ENCODE assay signal across 14 cellular contexts in genomic region chr14:21933681-21934080, GRCh38.
DNase-seq lines count a peak whose midpoint lies in the region; ATAC-seq, FAIRE-seq and TF ChIP-seq lines count a peak whose summit lies in the region.
"Had no signal": no experiment of that assay in that cellular context is flagged by ENCODE, and none has a peak within 500 bp of the region (broad histone marks: within the 10 kb centered on the region; RNA-seq: fewer than 3 reads in every experiment).

No MANE protein-coding gene starts in this region.

- H3K9me3 ChIP-seq in A549 = no peaks in the 10 kb centered on the region
- H3K9me3 ChIP-seq in HCT116 (ENCODE audit: control insufficient read depth in 1 of 2, insufficient read depth in 1 of 2, low read depth in 1 of 2, low read length in 2 of 2) = no peaks in the 10 kb centered on the region

- no peak overlapping the region for H3K4me3 Mint-ChIP-seq in activated T-helper 1 cell treated with anti-CD3 and anti-CD28 coated beads, Interleukin-12 subunit alpha, Interleukin-12 subunit beta, Interleukin-2, Interleukin-4 antibody, amounts not matched to agents 30 ng/mL and 10 ng/mL and 1 ng/mL, durations not matched to agents 14 hours and 24 hours and 36 hours
- no peak overlapping the region for H3K4me3 Mint-ChIP-seq in activated T-helper 17 cell treated with anti-CD3 and anti-CD28 coated beads, Interleukin-2, amount 50 U/mL, for 72 hours
- H3K4me3 Mint-ChIP-seq: activated naive CD8-positive, alpha-beta T cell; stimulated activated effector memory CD8-positive, alpha-beta T cell treated with anti-CD3 and anti-CD28 coated beads, Interleukin-12 subunit alpha, Interleukin-12 subunit beta, amount 100 ng/mL, for 72 hours had no signal

- in situ Hi-C loops in astrocyte of the spinal cord (cut with HindIII; ENCODE audit: low sequenced_read_pairs) = no loop called here

- TF ChIP-seq POLR2A in A549 (IDR thresholded peaks at IDR 0.05; ENCODE audit: low read length) = no peak
- no peak for TF ChIP-seq POLR2A in HCT116 (IDR thresholded peaks at IDR 0.05; ENCODE audit: borderline replicate concordance, extremely low read depth, insufficient read depth, insufficient read length)

- no peak for FAIRE-seq in A549 (lab: Jason Lieb, UNC)

- H3K4me2 ChIP-seq in A549 (no peak overlapping the region), HCT116 (ENCODE audit: low read length) (no peak overlapping the region)

- intact Hi-C loops in HCT116 (cut with micrococcal nuclease) = no loop called here
- intact Hi-C loops in activated T-helper 1 cell treated with anti-CD3 and anti-CD28 coated beads, Interleukin-12 subunit alpha, Interleukin-12 subunit beta, Interleukin-2, Interleukin-4 antibody, amounts not matched to agents 30 ng/mL and 10 ng/mL and 1 ng/mL, durations not matched to agents 14 hours and 24 hours and 36 hours (cut with micrococcal nuclease) = loop anchor here (2.0 kb wide), 1 partner anchor 15 kb away; no protein-coding TSS in a partner anchor

- H3K79me2 ChIP-seq in HCT116 (ENCODE audit: insufficient read depth, low read length) = no peaks in the 10 kb centered on the region

- H3K9me2 ChIP-seq in HCT116 (ENCODE audit: insufficient read depth) = no peaks in the 10 kb centered on the region

- H3K27me3 ChIP-seq in HCT116 (ENCODE audit: insufficient read depth, low read length) = 0 out of 2 replicates have a peak, but pooled peaks cover 6% of the 10 kb centered on the region

- peaks cover 6% of the 10 kb centered on the region for H3K27me3 Mint-ChIP-seq in activated T-helper 1 cell treated with anti-CD3 and anti-CD28 coated beads, Interleukin-12 subunit alpha, Interleukin-12 subunit beta, Interleukin-2, Interleukin-4 antibody, amounts not matched to agents 30 ng/mL and 10 ng/mL and 1 ng/mL, durations not matched to agents 14 hours and 24 hours and 36 hours (ENCODE audit: insufficient read depth)
- no peaks in the 10 kb centered on the region for H3K27me3 Mint-ChIP-seq in activated T-helper 17 cell treated with anti-CD3 and anti-CD28 coated beads, Interleukin-2, amount 50 U/mL, for 72 hours
- H3K27me3 Mint-ChIP-seq: activated naive CD8-positive, alpha-beta T cell had no signal

- RAD21 ChIA-PET in HCT116 (lab: Charles Lee; ENCODE audit: low non-redundant PET in 1 of 2, low total read pairs in 2 of 2, uncharacterized antibody in 2 of 2, unreplicated experiment in 2 of 2) = no interaction called here

- no peak for TF ChIP-seq EP300 in A549 (IDR thresholded peaks at IDR 0.05)

- no TSS peak for BruUV-seq in HCT116 (replicated peaks; lab: Mats Ljungman, UMichigan)

- H3K27ac ChIP-seq in A549 = no peak overlapping the region
- no peak overlapping the region for H3K27ac ChIP-seq in HCT116 (ENCODE audit: low read depth, low read length)

- no peak for ATAC-seq in A549
- no peak for ATAC-seq in HCT116
- ATAC-seq in activated T-helper 17 cell treated with anti-CD3 and anti-CD28 coated beads, Interleukin-2, amount 50 U/mL, for 72 hours (replicated peaks) = no peak
- ATAC-seq: stimulated activated effector memory CD8-positive, alpha-beta T cell treated with anti-CD3 and anti-CD28 coated beads, Interleukin-12 subunit alpha, Interleukin-12 subunit beta, amount 100 ng/mL, for 72 hours had no signal

- H3K4me1 ChIP-seq in A549 (no peaks in the 10 kb centered on the region), HCT116 (ENCODE audit: control insufficient read depth in 1 of 2, insufficient read depth in 2 of 2, low read length in 2 of 2) (no peaks in the 10 kb centered on the region)

- H3K9ac ChIP-seq in HCT116 (ENCODE audit: low read length) = no peak overlapping the region

- POLR2A ChIA-PET in A549 (lab: Yijun Ruan, JAX) (no interaction called here), HCT116 (lab: Charles Lee) (no interaction called here)

- no peak overlapping the region for H3K27ac Mint-ChIP-seq in activated T-helper 1 cell treated with anti-CD3 and anti-CD28 coated beads, Interleukin-12 subunit alpha, Interleukin-12 subunit beta, Interleukin-2, Interleukin-4 antibody, amounts not matched to agents 30 ng/mL and 10 ng/mL and 1 ng/mL, durations not matched to agents 14 hours and 24 hours and 36 hours
- H3K27ac Mint-ChIP-seq in activated T-helper 17 cell treated with anti-CD3 and anti-CD28 coated beads, Interleukin-2, amount 50 U/mL, for 72 hours = no peak overlapping the region
- H3K27ac Mint-ChIP-seq: activated naive CD8-positive, alpha-beta T cell; stimulated activated effector memory CD8-positive, alpha-beta T cell treated with anti-CD3 and anti-CD28 coated beads, Interleukin-12 subunit alpha, Interleukin-12 subunit beta, amount 100 ng/mL, for 72 hours had no signal

- H2AFZ ChIP-seq in HCT116 (ENCODE audit: low read depth, low read length, poor library complexity, severe bottlenecking) = no peak overlapping the region

- no peaks in the 10 kb centered on the region for H3K9me3 Mint-ChIP-seq in activated T-helper 1 cell treated with anti-CD3 and anti-CD28 coated beads, Interleukin-12 subunit alpha, Interleukin-12 subunit beta, Interleukin-2, Interleukin-4 antibody, amounts not matched to agents 30 ng/mL and 10 ng/mL and 1 ng/mL, durations not matched to agents 14 hours and 24 hours and 36 hours
- H3K9me3 Mint-ChIP-seq in activated T-helper 17 cell treated with anti-CD3 and anti-CD28 coated beads, Interleukin-2, amount 50 U/mL, for 72 hours = no peaks in the 10 kb centered on the region
- H3K9me3 Mint-ChIP-seq: stimulated activated effector memory CD8-positive, alpha-beta T cell treated with anti-CD3 and anti-CD28 coated beads, Interleukin-12 subunit alpha, Interleukin-12 subunit beta, amount 100 ng/mL, for 72 hours had no signal

- 0% methylated on average over 1 of the region's 1 CpG for WGBS in A549 (ENCODE audit: missing lambda C conversion rate)

- no peaks in the 10 kb centered on the region for H3K4me1 Mint-ChIP-seq in activated T-helper 1 cell treated with anti-CD3 and anti-CD28 coated beads, Interleukin-12 subunit alpha, Interleukin-12 subunit beta, Interleukin-2, Interleukin-4 antibody, amounts not matched to agents 30 ng/mL and 10 ng/mL and 1 ng/mL, durations not matched to agents 14 hours and 24 hours and 36 hours (ENCODE audit: low read depth)
- H3K4me1 Mint-ChIP-seq in activated T-helper 17 cell treated with anti-CD3 and anti-CD28 coated beads, Interleukin-2, amount 50 U/mL, for 72 hours = no peaks in the 10 kb centered on the region
- H3K4me1 Mint-ChIP-seq: stimulated activated effector memory CD8-positive, alpha-beta T cell treated with anti-CD3 and anti-CD28 coated beads, Interleukin-12 subunit alpha, Interleukin-12 subunit beta, amount 100 ng/mL, for 72 hours had no signal

- CTCF ChIA-PET in A549 (lab: Yijun Ruan, JAX) = interaction anchor here (0.7 to 1.6 kb wide), 6 partner anchors 13 to 125 kb away, joined by 3 to 5 read pairs (median 3); no protein-coding TSS in a partner anchor
- CTCF ChIA-PET in HCT116 (lab: Charles Lee) = interaction anchor here (1.1 to 2.0 kb wide), 6 partner anchors 13 to 185 kb away, joined by 3 to 17 read pairs (median 6); no protein-coding TSS in a partner anchor

- no peaks in the 10 kb centered on the region for H3K36me3 Mint-ChIP-seq in activated T-helper 1 cell treated with anti-CD3 and anti-CD28 coated beads, Interleukin-12 subunit alpha, Interleukin-12 subunit beta, Interleukin-2, Interleukin-4 antibody, amounts not matched to agents 30 ng/mL and 10 ng/mL and 1 ng/mL, durations not matched to agents 14 hours and 24 hours and 36 hours (ENCODE audit: low read depth)
- no peaks in the 10 kb centered on the region for H3K36me3 Mint-ChIP-seq in activated T-helper 17 cell treated with anti-CD3 and anti-CD28 coated beads, Interleukin-2, amount 50 U/mL, for 72 hours (ENCODE audit: low read depth)
- H3K36me3 Mint-ChIP-seq: activated naive CD8-positive, alpha-beta T cell; stimulated activated effector memory CD8-positive, alpha-beta T cell treated with anti-CD3 and anti-CD28 coated beads, Interleukin-12 subunit alpha, Interleukin-12 subunit beta, amount 100 ng/mL, for 72 hours had no signal

- H3K4me3 ChIP-seq in A549 (no peak overlapping the region), HCT116 (replicated peaks in 1 of 2; ENCODE audit: low read depth in 1 of 2, low read length in 2 of 2) (no peak overlapping the region), astrocyte of the spinal cord (ENCODE audit: low read depth, low read length) (no peak overlapping the region)

- no peaks in the 10 kb centered on the region for H4K20me1 ChIP-seq in HCT116 (ENCODE audit: insufficient read depth)

- DNase-seq in A549 (ENCODE audit: low read depth in 1 of 2, low spot score in 1 of 2) (no peak), HCT116 (ENCODE audit: low read depth, low spot score) (no peak), astrocyte of the spinal cord (ENCODE audit: low read depth, low spot score) (no peak), left kidney (ENCODE audit: low read depth, low spot score) (peak; percentile 7), HuH-7.5 (ENCODE audit: low spot score) (no peak), iPS-NIHi11 (ENCODE audit: low spot score) (no peak)
- DNase-seq in activated T-helper 1 cell treated with anti-CD3 and anti-CD28 coated beads, Interleukin-12 subunit alpha, Interleukin-12 subunit beta, Interleukin-2, Interleukin-4 antibody, amounts not matched to agents 30 ng/mL and 10 ng/mL and 1 ng/mL, durations not matched to agents 14 hours and 24 hours and 36 hours (ENCODE audit: low spot score) = no peak
- DNase-seq: activated CD8-positive, alpha-beta memory T cell treated with anti-CD3 and anti-CD28 coated beads for 24 hours; mesenchymal stem cell; NCI-H2081; stimulated activated CD4-positive, alpha-beta T cell treated with anti-CD3 and anti-CD28 coated beads, Interleukin-1b, Interleukin-23, amount 100 ng/mL, for 48 hours had no signal

- TF ChIP-seq CTCF in A549 (IDR thresholded peaks at IDR 0.05) = peak; percentile 21; the same call in 2 of the 3 replicates
- peak; percentile 9 to 31 (median 30); a peak in 5 of 6 replicates for TF ChIP-seq CTCF in HCT116 (IDR thresholded peaks at IDR 0.05 in 2 of 3, conservative IDR thresholded peaks at IDR 0.05 in 1 of 3; ENCODE audit: borderline replicate concordance in 1 of 3, insufficient read depth in 1 of 3, low read depth in 2 of 3, low read length in 2 of 3)
- TF ChIP-seq CTCF in astrocyte of the spinal cord (IDR thresholded peaks at IDR 0.05; ENCODE audit: low read depth, low read length) = peak; percentile 9

- H3K36me3 ChIP-seq in HCT116 (ENCODE audit: control insufficient read depth in 1 of 2, insufficient read depth in 2 of 2, low read length in 2 of 2) = no peaks in the 10 kb centered on the region

- TF ChIP-seq RAD21 in A549 (conservative IDR thresholded peaks at IDR 0.05 in 1 of 2, IDR thresholded peaks at IDR 0.05 in 1 of 2) = peak in 1 of 2 experiments; percentile 37; a peak in 3 of 5 replicates
- TF ChIP-seq RAD21 in HCT116 (IDR thresholded peaks at IDR 0.05; ENCODE audit: low read depth) = no peak

TF ChIP-seq in A549, 52 proteins besides CTCF, POLR2A, EP300 and RAD21 (continues in another document):
- TF ChIP-seq JUNB (IDR thresholded peaks at IDR 0.05) = no peak
- no peak for TF ChIP-seq FOXS1 (CRISPR knock-in tag; IDR thresholded peaks at IDR 0.05)

TF ChIP-seq in HCT116, 20 proteins besides CTCF, POLR2A, EP300 and RAD21 (continues in another document):
- TF ChIP-seq JUND (IDR thresholded peaks at IDR 0.05) (no peak), TCF7L2 (IDR thresholded peaks at IDR 0.05; ENCODE audit: borderline replicate concordance, extremely low read depth, insufficient read depth, insufficient read length) (no peak)

Comparison
In these comparisons a context has a peak if more than half of its experiments do, and no peak if none do; other contexts are left out.
1. Of the 6 proteins assayed by ChIP-seq in both A549 and HCT116: peak only in A549: none; only in HCT116: none; in both: CTCF; in neither: 4; mixed calls (peak in some experiments, not most) for 1.